16 cellular contexts compared by ENCODE assay signal in the genomic region with DNA sequence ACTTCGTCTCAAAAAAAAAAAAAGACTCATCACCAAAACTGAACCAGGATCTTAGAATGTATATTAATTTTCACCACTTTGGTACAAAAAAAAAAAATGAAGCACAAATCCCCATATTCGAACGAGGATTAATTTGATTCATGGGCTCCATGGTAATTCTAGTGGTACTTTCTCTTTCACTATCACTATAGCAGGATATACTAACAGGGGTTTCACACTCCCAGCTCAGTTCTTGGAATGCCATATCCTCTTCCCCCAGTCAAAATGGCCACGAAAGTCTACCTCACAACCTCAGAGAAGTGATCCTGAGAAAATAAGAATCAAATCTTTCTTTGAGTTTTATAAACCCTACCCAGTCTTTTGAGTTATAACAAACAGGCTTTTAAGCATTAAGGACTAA.
A peak's percentile ranks its signal among the peaks of the same experiment; 100 is the strongest.
DNase-seq lines count a peak whose midpoint lies in the region; ATAC-seq and TF ChIP-seq lines count a peak whose summit lies in the region.
"Had no signal": no experiment of that assay in that cellular context is flagged by ENCODE, and none has a peak within 500 bp of the region (broad histone marks: within the 10 kb centered on the region; RNA-seq: fewer than 3 reads in every experiment).

No MANE protein-coding gene starts in this region.

- no peak overlapping the region for H2AFZ ChIP-seq in DND-41 (ENCODE audit: low read depth, low read length)
- H2AFZ ChIP-seq: GM23338 had no signal

- no peak overlapping the region for H3K4me3 ChIP-seq in CD4-positive, CD25-positive, alpha-beta regulatory T cell (ENCODE audit: low read depth, low read length)
- H3K4me3 ChIP-seq in DND-41 (ENCODE audit: low read depth in 1 of 2, low read length in 2 of 2) (no peak overlapping the region), Peyer's patch (no peak overlapping the region)
- H3K4me3 ChIP-seq: A549, GM23338 had no signal

- peak in 1 of 3 donors; percentile 7 for DNase-seq in CD4-positive, CD25-positive, alpha-beta regulatory T cell
- DNase-seq in DND-41 (peak; percentile 7), immature natural killer cell (no peak), Peyer's patch (no peak)
- no peak for DNase-seq in activated naive CD8-positive, alpha-beta T cell treated with anti-CD3 and anti-CD28 coated beads, Interleukin-2, amount 10 ng/mL, durations not matched to agents 7 days and 5 days
- DNase-seq: BE2C; Caco-2; CD8-positive, alpha-beta memory T cell; GF-D8; H7 had no signal

- no peak overlapping the region for H3K4me3 Mint-ChIP-seq in CD4-positive, CD25-positive, alpha-beta regulatory T cell
- peak overlapping the region; percentile 40 for H3K4me3 Mint-ChIP-seq in activated naive CD8-positive, alpha-beta T cell treated with anti-CD3 and anti-CD28 coated beads, Interleukin-2, amount 10 ng/mL, durations not matched to agents 7 days and 5 days
- peak overlapping the region in 3 of 5 donors; percentile 39 to 71 (median 54) for H3K4me3 Mint-ChIP-seq in immature natural killer cell
- H3K4me3 Mint-ChIP-seq: GM23338 had no signal

- no peak for TF ChIP-seq CTCF in DND-41 (IDR thresholded peaks at IDR 0.05; ENCODE audit: borderline replicate concordance, extremely low read depth, low read length, poor library complexity, severe bottlenecking)
- TF ChIP-seq CTCF in Peyer's patch (IDR thresholded peaks at IDR 0.05) = no peak

- TF ChIP-seq POLR2A in Peyer's patch (IDR thresholded peaks at IDR 0.05) = no peak

- H3K9ac ChIP-seq in DND-41 (ENCODE audit: low read depth, low read length) = no peak overlapping the region

- no peak for ATAC-seq in CD4-positive, CD25-positive, alpha-beta regulatory T cell (ENCODE audit: low read depth in 2 of 2)
- peak; percentile 59; the same call in 2 of the 3 replicates for ATAC-seq in DND-41 (ENCODE audit: insufficient read depth, low read depth)
- peak; percentile 56 for ATAC-seq in activated naive CD8-positive, alpha-beta T cell treated with anti-CD3 and anti-CD28 coated beads, Interleukin-2, amount 10 ng/mL, durations not matched to agents 7 days and 5 days (ENCODE audit: low read depth)
- no peak for ATAC-seq in GM18517 (IDR thresholded peaks at IDR 0.05; ENCODE audit: unreplicated experiment)
- no peak for ATAC-seq in HG03108 (IDR thresholded peaks at IDR 0.05; ENCODE audit: unreplicated experiment)
- ATAC-seq: A549, GM23338, HepG2 had no signal

- H3K27me3 ChIP-seq in CD4-positive, CD25-positive, alpha-beta regulatory T cell (ENCODE audit: control insufficient read depth, insufficient read depth, low read length) = no peaks in the 10 kb centered on the region
- H3K27me3 ChIP-seq in DND-41 (ENCODE audit: insufficient read depth, low read length, poor library complexity) = no peaks in the 10 kb centered on the region
- H3K27me3 ChIP-seq in Peyer's patch = no peaks in the 10 kb centered on the region
- H3K27me3 ChIP-seq: BE2C had no signal

- peak overlapping the region in 2 of 3 donors; percentile 22 to 48 for H3K27ac Mint-ChIP-seq in CD4-positive, CD25-positive, alpha-beta regulatory T cell
- peak overlapping the region; percentile 47 for H3K27ac Mint-ChIP-seq in activated naive CD8-positive, alpha-beta T cell treated with anti-CD3 and anti-CD28 coated beads, Interleukin-2, amount 10 ng/mL, durations not matched to agents 7 days and 5 days
- H3K27ac Mint-ChIP-seq in immature natural killer cell = peak overlapping the region; percentile 1 to 65 (median 60)
- H3K27ac Mint-ChIP-seq: GM23338 had no signal

- no peaks in the 10 kb centered on the region for H3K9me3 Mint-ChIP-seq in CD4-positive, CD25-positive, alpha-beta regulatory T cell
- no peaks in the 10 kb centered on the region for H3K9me3 Mint-ChIP-seq in activated naive CD8-positive, alpha-beta T cell treated with anti-CD3 and anti-CD28 coated beads, Interleukin-2, amount 10 ng/mL, durations not matched to agents 7 days and 5 days
- no peaks in the 10 kb centered on the region for H3K9me3 Mint-ChIP-seq in immature natural killer cell
- H3K9me3 Mint-ChIP-seq: CD8-positive, alpha-beta memory T cell; GM23338 had no signal

- H3K9me3 ChIP-seq in CD4-positive, CD25-positive, alpha-beta regulatory T cell (ENCODE audit: control insufficient read depth in 2 of 2, low read length in 2 of 2) = no peaks in the 10 kb centered on the region
- H3K9me3 ChIP-seq in DND-41 (ENCODE audit: insufficient read depth, low read length, severe bottlenecking) = no peaks in the 10 kb centered on the region
- no peaks in the 10 kb centered on the region for H3K9me3 ChIP-seq in Peyer's patch
- H3K9me3 ChIP-seq: A549, BE2C, Caco-2 had no signal

- POLR2A ChIA-PET in activated naive CD8-positive, alpha-beta T cell treated with anti-CD3 and anti-CD28 coated beads, Interleukin-2, amount 10 ng/mL, durations not matched to agents 7 days and 5 days (lab: Charles Lee) = no interaction called here

- H3K36me3 Mint-ChIP-seq in CD4-positive, CD25-positive, alpha-beta regulatory T cell = peaks cover 9% of the 10 kb centered on the region
- peaks cover 10% of the 10 kb centered on the region for H3K36me3 Mint-ChIP-seq in activated naive CD8-positive, alpha-beta T cell treated with anti-CD3 and anti-CD28 coated beads, Interleukin-2, amount 10 ng/mL, durations not matched to agents 7 days and 5 days
- H3K36me3 Mint-ChIP-seq in immature natural killer cell = peaks cover 5 to 9% (median 6%) of the 10 kb centered on the region in 3 donors

- no peaks in the 10 kb centered on the region for H3K36me3 ChIP-seq in CD4-positive, CD25-positive, alpha-beta regulatory T cell (ENCODE audit: control insufficient read depth, insufficient read depth, low read length)
- H3K36me3 ChIP-seq in DND-41 (ENCODE audit: insufficient read depth, low read length) (no peaks in the 10 kb centered on the region), Peyer's patch (no peaks in the 10 kb centered on the region)
- H3K36me3 ChIP-seq: BE2C had no signal

- no peaks in the 10 kb centered on the region for H4K20me1 ChIP-seq in DND-41 (ENCODE audit: insufficient read depth, low read length)

- peaks cover 0 to 6% (median 3%) of the 10 kb centered on the region in 4 donors for H3K4me1 Mint-ChIP-seq in CD4-positive, CD25-positive, alpha-beta regulatory T cell
- H3K4me1 Mint-ChIP-seq in activated naive CD8-positive, alpha-beta T cell treated with anti-CD3 and anti-CD28 coated beads, Interleukin-2, amount 10 ng/mL, durations not matched to agents 7 days and 5 days = peaks cover 11% of the 10 kb centered on the region
- peaks cover 9 to 19% of the 10 kb centered on the region in 2 donors for H3K4me1 Mint-ChIP-seq in immature natural killer cell
- H3K4me1 Mint-ChIP-seq: GM23338 had no signal

- no peak overlapping the region for H3K4me2 ChIP-seq in DND-41 (ENCODE audit: insufficient read depth, low read length)
- H3K4me2 ChIP-seq: A549, GM23338 had no signal

- H3K4me1 ChIP-seq in CD4-positive, CD25-positive, alpha-beta regulatory T cell (ENCODE audit: control insufficient read depth, insufficient read depth, low read length, poor library complexity, severe bottlenecking) = no peaks in the 10 kb centered on the region
- H3K4me1 ChIP-seq in DND-41 (ENCODE audit: insufficient read depth, low read length) (peaks cover 6% of the 10 kb centered on the region; the same call in 1 of the 2 replicates), Peyer's patch (no peaks in the 10 kb centered on the region)
- H3K4me1 ChIP-seq: BE2C, Caco-2 had no signal

- no peak overlapping the region for H3K27ac ChIP-seq in CD4-positive, CD25-positive, alpha-beta regulatory T cell (ENCODE audit: insufficient read depth, low read length, poor library complexity, severe bottlenecking)
- H3K27ac ChIP-seq in DND-41 (ENCODE audit: low read length) (0 out of 2 replicates have a peak overlapping the region, but pooled peaks have one; percentile 27), Peyer's patch (no peak overlapping the region)
- H3K27ac ChIP-seq: A549, C4-2B had no signal

- no peaks in the 10 kb centered on the region for H3K79me2 ChIP-seq in DND-41 (ENCODE audit: insufficient read depth, low read length)

- no peaks in the 10 kb centered on the region for H3K27me3 Mint-ChIP-seq in CD4-positive, CD25-positive, alpha-beta regulatory T cell
- no peaks in the 10 kb centered on the region for H3K27me3 Mint-ChIP-seq in activated naive CD8-positive, alpha-beta T cell treated with anti-CD3 and anti-CD28 coated beads, Interleukin-2, amount 10 ng/mL, durations not matched to agents 7 days and 5 days
- no peaks in the 10 kb centered on the region for H3K27me3 Mint-ChIP-seq in immature natural killer cell (ENCODE audit: low read depth in 3 of 3)
- H3K27me3 Mint-ChIP-seq: CD8-positive, alpha-beta memory T cell had no signal

Comparison
In these comparisons a context has a peak if more than half of its experiments do, and no peak if none do; other contexts are left out.
1. ATAC-seq: peak in DND-41 (single experiment) and activated naive CD8-positive, alpha-beta T cell treated with anti-CD3 and anti-CD28 coated beads, Interleukin-2, amount 10 ng/mL, durations not matched to agents 7 days and 5 days (single experiment); none in CD4-positive, CD25-positive, alpha-beta regulatory T cell (0 of 2), GM18517 (single experiment) and HG03108 (single experiment).
2. H3K4me3 Mint-ChIP-seq: peak in activated naive CD8-positive, alpha-beta T cell treated with anti-CD3 and anti-CD28 coated beads, Interleukin-2, amount 10 ng/mL, durations not matched to agents 7 days and 5 days (single experiment) and immature natural killer cell (3 of 5); none in CD4-positive, CD25-positive, alpha-beta regulatory T cell (0 of 4).
3. Peak in every context shown above with its lines, with median percentiles within 50 percentile points of each other: H3K27ac Mint-ChIP-seq.